In the genomic region with DNA sequence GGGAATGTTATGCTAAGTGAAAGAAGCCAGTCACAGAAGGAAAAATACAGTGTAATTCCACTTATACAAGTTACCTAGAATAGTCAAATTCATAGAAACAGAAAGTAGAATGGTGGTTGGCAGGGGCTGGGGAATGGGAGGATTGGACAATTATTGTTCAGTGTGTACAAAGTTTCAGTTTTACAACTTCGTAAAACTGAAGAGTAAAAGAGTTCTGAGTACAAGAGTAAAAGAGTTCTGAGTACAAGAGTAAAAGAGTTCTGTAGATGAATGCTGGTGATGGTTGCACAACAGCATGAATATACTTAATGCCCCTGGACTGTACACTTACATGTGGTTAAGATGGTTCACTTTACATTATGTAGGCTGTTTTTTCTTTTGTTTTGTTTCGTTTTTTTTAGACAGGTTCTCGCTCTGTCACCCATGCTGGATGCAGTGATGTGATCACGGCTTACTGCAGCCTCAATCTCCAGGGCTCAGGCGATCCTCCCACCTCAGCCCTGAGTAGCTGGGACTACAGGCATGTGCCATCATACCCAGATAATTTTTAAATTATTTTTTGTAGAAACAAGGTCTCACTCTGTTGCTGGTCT, we compare ENCODE assay signal across 10 cellular contexts.
DNase-seq lines count a peak whose midpoint lies in the region; ATAC-seq and TF ChIP-seq lines count a peak whose summit lies in the region.
"Had no signal": no experiment of that assay in that cellular context is flagged by ENCODE, and none has a peak within 500 bp of the region (broad histone marks: within the 10 kb centered on the region; RNA-seq: fewer than 3 reads in every experiment).

No MANE protein-coding gene starts in this region.

- H3K9ac ChIP-seq in IMR-90 (ENCODE audit: low read depth, low read length) = no peak overlapping the region

- no peak for TF ChIP-seq POLR2A in IMR-90 (IDR thresholded peaks at IDR 0.05; ENCODE audit: low read depth, low read length)

- no peaks in the 10 kb centered on the region for H3K36me3 ChIP-seq in IMR-90 (ENCODE audit: control insufficient read depth, insufficient read depth, low read length)

- no peaks in the 10 kb centered on the region; the same call in 1 of the 2 replicates for H3K27me3 Mint-ChIP-seq in HFFc6 (ENCODE audit: insufficient read depth)
- H3K27me3 Mint-ChIP-seq in glutamatergic neuron (ENCODE audit: unreplicated experiment) = peaks cover 2% of the 10 kb centered on the region

- H3K36me3 Mint-ChIP-seq in HFFc6 (ENCODE audit: low read depth) (no peaks in the 10 kb centered on the region), glutamatergic neuron (ENCODE audit: unreplicated experiment) (no peaks in the 10 kb centered on the region)

- H4K5ac ChIP-seq in IMR-90 (ENCODE audit: low read depth, low read length) = no peak overlapping the region; the same call in 1 of the 2 replicates

- H3K27me3 ChIP-seq in IMR-90 (ENCODE audit: control insufficient read depth, insufficient read depth, low read length) = no peaks in the 10 kb centered on the region

- H3K18ac ChIP-seq in IMR-90 (ENCODE audit: low read depth, low read length) = no peak overlapping the region; the same call in 1 of the 2 replicates

- no peak overlapping the region for H3K4me3 Mint-ChIP-seq in HFFc6
- H3K4me3 Mint-ChIP-seq in glutamatergic neuron (ENCODE audit: unreplicated experiment) = no peak overlapping the region

- POLR2A ChIA-PET in IMR-90 (lab: Charles Lee; ENCODE audit: unreplicated experiment) = no interaction called here

- TF ChIP-seq CTCF in HFFc6 (IDR thresholded peaks at IDR 0.05) (no peak), IMR-90 (conservative IDR thresholded peaks at IDR 0.05; ENCODE audit: low read depth, low read length) (no peak), fibroblast of villous mesenchyme (IDR thresholded peaks at IDR 0.05; ENCODE audit: insufficient read depth, low read depth, low read length) (no peak), glutamatergic neuron (IDR thresholded peaks at IDR 0.05; ENCODE audit: partially characterized antibody, unreplicated experiment) (no peak)

- H2BK20ac ChIP-seq in IMR-90 (ENCODE audit: low read depth, low read length) = peak overlapping the region; percentile 72; the same call in 1 of the 2 replicates

- H3K4me1 Mint-ChIP-seq in HFFc6 (ENCODE audit: low read depth) = peaks cover 46% of the 10 kb centered on the region
- H3K4me1 Mint-ChIP-seq in glutamatergic neuron (ENCODE audit: low read depth, unreplicated experiment) = no peaks in the 10 kb centered on the region

- no peaks in the 10 kb centered on the region for H3K9me3 ChIP-seq in IMR-90 (ENCODE audit: control insufficient read depth, insufficient read depth, low read length)

- H2AK9ac ChIP-seq in IMR-90 (replicated peaks; ENCODE audit: low read depth, low read length, poor library complexity) = no peak overlapping the region

- dilution Hi-C loops in IMR-90 (cut with HindIII; ENCODE audit: low sequenced_read_pairs, unreplicated experiment) = no loop called here

- H2AK5ac ChIP-seq in IMR-90 (ENCODE audit: low read depth, low read length) = peak overlapping the region; percentile 70; the same call in 1 of the 2 replicates

- DNase-seq in HFFc6 (no peak), IMR-90 (no peak), fibroblast of villous mesenchyme (ENCODE audit: low read depth) (peak; percentile 38), G401 (ENCODE audit: low spot score) (no peak), NCI-H1694 treated with DMSO at 0.1 percent for 48 hours (lab: John Stamatoyannopoulos, UW) (no peak), MV-4-11 (lab: John Stamatoyannopoulos, UW) (no peak), glutamatergic neuron (no peak)
- DNase-seq: head of caudate nucleus had no signal

- no peak overlapping the region; the same call in 1 of the 2 replicates for H3K4me2 ChIP-seq in IMR-90 (ENCODE audit: low read depth, low read length)

- WGBS in IMR-90 (ENCODE audit: extremely low coverage in 2 of 2, insufficient read length in 1 of 2), 2 experiments = 100% methylated on average over 1 of the region's 5 CpGs; no CpG with 5 or more reads in 1 of the 2 experiments

- H3K27ac ChIP-seq in IMR-90 (ENCODE audit: insufficient read depth, low read length) = no peak overlapping the region

- H4K8ac ChIP-seq in IMR-90 (ENCODE audit: low read depth in 2 of 2, low read length in 2 of 2) = peak overlapping the region in 1 of 2 experiments; percentile 46; a peak in 1 of 4 replicates

- peak overlapping the region; percentile 68 for H2BK120ac ChIP-seq in IMR-90 (ENCODE audit: low read depth, low read length)

- peak overlapping the region; percentile 51 for H4K91ac ChIP-seq in IMR-90 (ENCODE audit: insufficient read depth, low read depth, low read length)

- intact Hi-C loops in IMR-90 (cut with micrococcal nuclease) = no loop called here

- peak overlapping the region; percentile 44; the same call in 1 of the 2 replicates for H3K27ac Mint-ChIP-seq in HFFc6
- no peak overlapping the region for H3K27ac Mint-ChIP-seq in glutamatergic neuron (ENCODE audit: unreplicated experiment)

- peaks cover 0 to 4% of the 10 kb centered on the region in 2 experiments; a peak in 1 of 4 replicates for H3K79me1 ChIP-seq in IMR-90 (ENCODE audit: low read depth in 1 of 2, low read length in 2 of 2)

- peak overlapping the region; percentile 57 for H2BK5ac ChIP-seq in IMR-90 (ENCODE audit: low read depth, low read length, poor library complexity, severe bottlenecking)

- peak overlapping the region; percentile 89; the same call in 1 of the 3 replicates for H2BK15ac ChIP-seq in IMR-90 (ENCODE audit: low read depth, low read length)

- H3K9me3 Mint-ChIP-seq in HFFc6 = no peaks in the 10 kb centered on the region
- no peaks in the 10 kb centered on the region for H3K9me3 Mint-ChIP-seq in glutamatergic neuron (ENCODE audit: unreplicated experiment)

- CTCF ChIA-PET in IMR-90 (lab: Yijun Ruan, JAX) = no interaction called here

- ATAC-seq in GM18870 (IDR thresholded peaks at IDR 0.05; ENCODE audit: unreplicated experiment) (peak; percentile 76), IMR-90 (ENCODE audit: low read depth) (peak; percentile 64)

- peak overlapping the region; percentile 89; the same call in 1 of the 2 replicates for H3K14ac ChIP-seq in IMR-90 (replicated peaks; ENCODE audit: low read depth, low read length)

- peaks cover 2% of the 10 kb centered on the region; the same call in 1 of the 2 replicates for H3K4me1 ChIP-seq in IMR-90 (ENCODE audit: control insufficient read depth, insufficient read depth, low read length)

- H3K23ac ChIP-seq in IMR-90 (ENCODE audit: low read depth, low read length) = no peak overlapping the region

- in situ Hi-C loops in IMR-90 (cut with MboI; ENCODE audit: low sequenced_read_pairs) (no loop called here), G401 (cut with HindIII; ENCODE audit: low sequenced_read_pairs) (no loop called here)

- H3K9me1 ChIP-seq in IMR-90 (ENCODE audit: insufficient read depth, low read length) = 0 out of 2 replicates have a peak, but pooled peaks cover 3% of the 10 kb centered on the region

- TF ChIP-seq RAD21 in IMR-90 (IDR thresholded peaks at IDR 0.05; ENCODE audit: low read length) = no peak

- H3K4me3 ChIP-seq in IMR-90 (ENCODE audit: insufficient read depth, low read depth, low read length) (no peak overlapping the region), fibroblast of villous mesenchyme (ENCODE audit: low read depth, low read length) (no peak overlapping the region)
- H3K4me3 ChIP-seq: lung had no signal

- H2AFZ ChIP-seq in IMR-90 (replicated peaks; ENCODE audit: low read length, poor library complexity) = no peak overlapping the region

- peak overlapping the region; percentile 71; the same call in 1 of the 2 replicates for H3K4ac ChIP-seq in IMR-90 (ENCODE audit: low read depth, low read length)

- no TSS peak for BruUV-seq in IMR-90 (replicated peaks; lab: Mats Ljungman, UMichigan)

- H3K56ac ChIP-seq in IMR-90 (ENCODE audit: extremely low read depth, insufficient read depth, low read length) = no peak overlapping the region

- no peaks in the 10 kb centered on the region for H4K20me1 ChIP-seq in IMR-90 (ENCODE audit: insufficient read depth, low read length)

TF ChIP-seq in IMR-90, 13 proteins besides CTCF, POLR2A, EP300 and RAD21:
- TF ChIP-seq MAZ (IDR thresholded peaks at IDR 0.05; ENCODE audit: borderline replicate concordance, low read depth, low read length) (no peak), CEBPB (IDR thresholded peaks at IDR 0.05; ENCODE audit: low read depth, low read length) (peak; percentile 74)
TF ChIP-seq in IMR-90: peak in this region for 1.
